In the genomic region with DNA sequence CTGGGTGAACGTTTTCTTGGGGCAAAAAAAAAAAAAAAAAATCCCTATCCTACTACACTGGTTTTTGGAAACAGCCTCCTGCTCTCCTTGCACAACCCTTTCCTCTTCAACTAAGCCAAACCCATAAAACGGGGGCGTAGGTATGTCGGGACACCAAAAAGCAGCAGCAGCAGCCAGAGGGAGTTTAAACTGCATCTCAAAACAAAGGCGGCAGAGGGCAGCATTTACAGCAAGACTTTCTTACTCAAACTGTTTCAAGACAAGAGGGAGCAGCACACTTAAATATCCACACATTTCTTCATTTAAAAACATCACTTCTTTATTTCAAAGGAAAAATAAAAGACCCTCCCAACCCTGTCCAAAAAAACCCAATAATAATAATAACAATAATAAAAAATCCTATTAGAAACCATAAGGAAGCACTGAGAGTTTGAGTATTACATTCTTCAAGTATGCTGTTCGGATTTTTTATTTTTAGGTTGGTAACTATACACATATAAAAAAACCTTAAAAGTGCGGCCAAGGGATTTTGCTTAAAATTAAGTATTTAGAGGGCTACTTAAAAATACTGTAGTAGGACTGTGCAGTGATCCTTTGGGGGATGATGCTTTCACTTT, we compare ENCODE assay signal across 1 cellular context.
TF ChIP-seq lines count a peak whose summit lies in the region.

No MANE protein-coding gene starts in this region.

TF ChIP-seq in GM23338, 12 proteins besides CTCF, POLR2A, EP300 and RAD21 (continued from another document):
- TF ChIP-seq, protein P1, sequence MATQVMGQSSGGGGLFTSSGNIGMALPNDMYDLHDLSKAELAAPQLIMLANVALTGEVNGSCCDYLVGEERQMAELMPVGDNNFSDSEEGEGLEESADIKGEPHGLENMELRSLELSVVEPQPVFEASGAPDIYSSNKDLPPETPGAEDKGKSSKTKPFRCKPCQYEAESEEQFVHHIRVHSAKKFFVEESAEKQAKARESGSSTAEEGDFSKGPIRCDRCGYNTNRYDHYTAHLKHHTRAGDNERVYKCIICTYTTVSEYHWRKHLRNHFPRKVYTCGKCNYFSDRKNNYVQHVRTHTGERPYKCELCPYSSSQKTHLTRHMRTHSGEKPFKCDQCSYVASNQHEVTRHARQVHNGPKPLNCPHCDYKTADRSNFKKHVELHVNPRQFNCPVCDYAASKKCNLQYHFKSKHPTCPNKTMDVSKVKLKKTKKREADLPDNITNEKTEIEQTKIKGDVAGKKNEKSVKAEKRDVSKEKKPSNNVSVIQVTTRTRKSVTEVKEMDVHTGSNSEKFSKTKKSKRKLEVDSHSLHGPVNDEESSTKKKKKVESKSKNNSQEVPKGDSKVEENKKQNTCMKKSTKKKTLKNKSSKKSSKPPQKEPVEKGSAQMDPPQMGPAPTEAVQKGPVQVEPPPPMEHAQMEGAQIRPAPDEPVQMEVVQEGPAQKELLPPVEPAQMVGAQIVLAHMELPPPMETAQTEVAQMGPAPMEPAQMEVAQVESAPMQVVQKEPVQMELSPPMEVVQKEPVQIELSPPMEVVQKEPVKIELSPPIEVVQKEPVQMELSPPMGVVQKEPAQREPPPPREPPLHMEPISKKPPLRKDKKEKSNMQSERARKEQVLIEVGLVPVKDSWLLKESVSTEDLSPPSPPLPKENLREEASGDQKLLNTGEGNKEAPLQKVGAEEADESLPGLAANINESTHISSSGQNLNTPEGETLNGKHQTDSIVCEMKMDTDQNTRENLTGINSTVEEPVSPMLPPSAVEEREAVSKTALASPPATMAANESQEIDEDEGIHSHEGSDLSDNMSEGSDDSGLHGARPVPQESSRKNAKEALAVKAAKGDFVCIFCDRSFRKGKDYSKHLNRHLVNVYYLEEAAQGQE (IDR thresholded peaks at IDR 0.05; ENCODE audit: unreplicated experiment): no peak
- TF ChIP-seq EZH2phosphoT487 (IDR thresholded peaks at IDR 0.05; ENCODE audit: unreplicated experiment) (no peak), EZH2 (IDR thresholded peaks at IDR 0.05; ENCODE audit: low read depth, unreplicated experiment) (no peak), STAT1 (IDR thresholded peaks at IDR 0.05; ENCODE audit: unreplicated experiment) (no peak), JUNB (IDR thresholded peaks at IDR 0.05; ENCODE audit: unreplicated experiment) (no peak), ZNF331 (CRISPR knock-in tag; IDR thresholded peaks at IDR 0.05; ENCODE audit: low read depth) (no peak), CREB1 (CRISPR knock-in tag; IDR thresholded peaks at IDR 0.05; ENCODE audit: low read depth) (no peak)
- TF ChIP-seq, protein P2, sequence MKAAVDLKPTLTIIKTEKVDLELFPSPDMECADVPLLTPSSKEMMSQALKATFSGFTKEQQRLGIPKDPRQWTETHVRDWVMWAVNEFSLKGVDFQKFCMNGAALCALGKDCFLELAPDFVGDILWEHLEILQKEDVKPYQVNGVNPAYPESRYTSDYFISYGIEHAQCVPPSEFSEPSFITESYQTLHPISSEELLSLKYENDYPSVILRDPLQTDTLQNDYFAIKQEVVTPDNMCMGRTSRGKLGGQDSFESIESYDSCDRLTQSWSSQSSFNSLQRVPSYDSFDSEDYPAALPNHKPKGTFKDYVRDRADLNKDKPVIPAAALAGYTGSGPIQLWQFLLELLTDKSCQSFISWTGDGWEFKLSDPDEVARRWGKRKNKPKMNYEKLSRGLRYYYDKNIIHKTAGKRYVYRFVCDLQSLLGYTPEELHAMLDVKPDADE (IDR thresholded peaks at IDR 0.05): no peak
- TF ChIP-seq, protein P3, sequence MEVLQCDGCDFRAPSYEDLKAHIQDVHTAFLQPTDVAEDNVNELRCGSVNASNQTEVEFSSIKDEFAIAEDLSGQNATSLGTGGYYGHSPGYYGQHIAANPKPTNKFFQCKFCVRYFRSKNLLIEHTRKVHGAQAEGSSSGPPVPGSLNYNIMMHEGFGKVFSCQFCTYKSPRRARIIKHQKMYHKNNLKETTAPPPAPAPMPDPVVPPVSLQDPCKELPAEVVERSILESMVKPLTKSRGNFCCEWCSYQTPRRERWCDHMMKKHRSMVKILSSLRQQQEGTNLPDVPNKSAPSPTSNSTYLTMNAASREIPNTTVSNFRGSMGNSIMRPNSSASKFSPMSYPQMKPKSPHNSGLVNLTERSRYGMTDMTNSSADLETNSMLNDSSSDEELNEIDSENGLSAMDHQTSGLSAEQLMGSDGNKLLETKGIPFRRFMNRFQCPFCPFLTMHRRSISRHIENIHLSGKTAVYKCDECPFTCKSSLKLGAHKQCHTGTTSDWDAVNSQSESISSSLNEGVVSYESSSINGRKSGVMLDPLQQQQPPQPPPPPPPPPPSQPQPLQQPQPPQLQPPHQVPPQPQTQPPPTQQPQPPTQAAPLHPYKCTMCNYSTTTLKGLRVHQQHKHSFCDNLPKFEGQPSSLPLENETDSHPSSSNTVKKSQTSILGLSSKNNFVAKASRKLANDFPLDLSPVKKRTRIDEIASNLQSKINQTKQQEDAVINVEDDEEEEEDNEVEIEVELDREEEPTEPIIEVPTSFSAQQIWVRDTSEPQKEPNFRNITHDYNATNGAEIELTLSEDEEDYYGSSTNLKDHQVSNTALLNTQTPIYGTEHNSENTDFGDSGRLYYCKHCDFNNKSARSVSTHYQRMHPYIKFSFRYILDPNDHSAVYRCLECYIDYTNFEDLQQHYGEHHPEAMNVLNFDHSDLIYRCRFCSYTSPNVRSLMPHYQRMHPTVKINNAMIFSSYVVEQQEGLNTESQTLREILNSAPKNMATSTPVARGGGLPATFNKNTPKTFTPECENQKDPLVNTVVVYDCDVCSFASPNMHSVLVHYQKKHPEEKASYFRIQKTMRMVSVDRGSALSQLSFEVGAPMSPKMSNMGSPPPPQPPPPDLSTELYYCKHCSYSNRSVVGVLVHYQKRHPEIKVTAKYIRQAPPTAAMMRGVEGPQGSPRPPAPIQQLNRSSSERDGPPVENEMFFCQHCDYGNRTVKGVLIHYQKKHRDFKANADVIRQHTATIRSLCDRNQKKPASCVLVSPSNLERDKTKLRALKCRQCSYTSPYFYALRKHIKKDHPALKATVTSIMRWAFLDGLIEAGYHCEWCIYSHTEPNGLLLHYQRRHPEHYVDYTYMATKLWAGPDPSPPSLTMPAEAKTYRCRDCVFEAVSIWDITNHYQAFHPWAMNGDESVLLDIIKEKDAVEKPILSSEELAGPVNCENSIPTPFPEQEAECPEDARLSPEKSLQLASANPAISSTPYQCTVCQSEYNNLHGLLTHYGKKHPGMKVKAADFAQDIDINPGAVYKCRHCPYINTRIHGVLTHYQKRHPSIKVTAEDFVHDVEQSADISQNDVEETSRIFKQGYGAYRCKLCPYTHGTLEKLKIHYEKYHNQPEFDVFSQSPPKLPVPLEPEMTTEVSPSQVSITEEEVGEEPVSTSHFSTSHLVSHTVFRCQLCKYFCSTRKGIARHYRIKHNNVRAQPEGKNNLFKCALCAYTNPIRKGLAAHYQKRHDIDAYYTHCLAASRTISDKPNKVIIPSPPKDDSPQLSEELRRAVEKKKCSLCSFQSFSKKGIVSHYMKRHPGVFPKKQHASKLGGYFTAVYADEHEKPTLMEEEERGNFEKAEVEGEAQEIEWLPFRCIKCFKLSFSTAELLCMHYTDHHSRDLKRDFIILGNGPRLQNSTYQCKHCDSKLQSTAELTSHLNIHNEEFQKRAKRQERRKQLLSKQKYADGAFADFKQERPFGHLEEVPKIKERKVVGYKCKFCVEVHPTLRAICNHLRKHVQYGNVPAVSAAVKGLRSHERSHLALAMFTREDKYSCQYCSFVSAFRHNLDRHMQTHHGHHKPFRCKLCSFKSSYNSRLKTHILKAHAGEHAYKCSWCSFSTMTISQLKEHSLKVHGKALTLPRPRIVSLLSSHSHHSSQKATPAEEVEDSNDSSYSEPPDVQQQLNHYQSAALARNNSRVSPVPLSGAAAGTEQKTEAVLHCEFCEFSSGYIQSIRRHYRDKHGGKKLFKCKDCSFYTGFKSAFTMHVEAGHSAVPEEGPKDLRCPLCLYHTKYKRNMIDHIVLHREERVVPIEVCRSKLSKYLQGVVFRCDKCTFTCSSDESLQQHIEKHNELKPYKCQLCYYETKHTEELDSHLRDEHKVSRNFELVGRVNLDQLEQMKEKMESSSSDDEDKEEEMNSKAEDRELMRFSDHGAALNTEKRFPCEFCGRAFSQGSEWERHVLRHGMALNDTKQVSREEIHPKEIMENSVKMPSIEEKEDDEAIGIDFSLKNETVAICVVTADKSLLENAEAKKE (CRISPR knock-in tag; IDR thresholded peaks at IDR 0.05): no peak
